Comparison of ENCODE assay signal across 9 cellular contexts in genomic region chr16:2669587-2669986, GRCh38. TPM values are rescaled to one million over a fixed set of nuclear protein-coding genes. Genes with fewer than 3 reads are reported as not detected.
DNase-seq lines count a peak whose midpoint lies in the region; ATAC-seq, FAIRE-seq and TF ChIP-seq lines count a peak whose summit lies in the region.
"Not testable (repeated sequence)": the region's sequence is repeated elsewhere in the genome, so short reads cannot be mapped to it uniquely, and the experiment has no call there.
"Had no signal": no experiment of that assay in that cellular context is flagged by ENCODE, and none has a peak within 500 bp of the region (broad histone marks: within the 10 kb centered on the region; RNA-seq: fewer than 3 reads in every experiment).

No MANE protein-coding gene starts in this region.

- 82% methylated on average over 10 of the region's 10 CpGs for WGBS in HepG2 (ENCODE audit: low lambda C conversion rate)
- 75 to 81% (median 75%) methylated on average over 9 to 10 of the region's 10 CpGs for WGBS in psoas muscle, 3 donors
- WGBS in suprapubic skin = 78% methylated on average over 10 of the region's 10 CpGs

- not testable (repeated sequence) for H3K4me3 ChIP-seq in HCT116 (replicated peaks in 1 of 2; ENCODE audit: low read depth in 1 of 2, low read length in 2 of 2); HepG2 (replicated peaks in 1 of 3; ENCODE audit: insufficient read depth in 1 of 3, low read depth in 2 of 3, low read length in 3 of 3)
- H3K4me3 ChIP-seq in psoas muscle = peak overlapping the region; percentile 34
- peak overlapping the region; percentile 12 for H3K4me3 ChIP-seq in suprapubic skin

- not testable (repeated sequence) for H3K9ac ChIP-seq in HCT116 (ENCODE audit: low read length); HepG2 (ENCODE audit: insufficient read depth, low read depth, low read length)

- intact Hi-C loops in HCT116 (cut with micrococcal nuclease); dendritic cell treated with granulocyte-macrophage colony-stimulating factor and Interleukin-4, amounts not matched to agents 40 ng/mL and 50 ng/mL, for 4 days (cut with micrococcal nuclease); HepG2 (cut with micrococcal nuclease; ENCODE audit: unreplicated experiment); psoas muscle (cut with DNase I): not testable (repeated sequence)

- not testable (repeated sequence) for H2AFZ ChIP-seq in HCT116 (ENCODE audit: low read depth, low read length, poor library complexity, severe bottlenecking); HepG2 (ENCODE audit: low read length)

- peaks cover 24 to 45% (median 32%) of the 10 kb centered on the region in 3 donors for H3K4me1 Mint-ChIP-seq in T-cell
- H3K4me1 Mint-ChIP-seq in activated CD8-positive, alpha-beta memory T cell treated with anti-CD3 and anti-CD28 coated beads, Interleukin-2, amount 10 ng/mL, durations not matched to agents 7 days and 5 days = peaks cover 43% of the 10 kb centered on the region
- H3K4me1 Mint-ChIP-seq in activated naive CD8-positive, alpha-beta T cell (ENCODE audit: low read depth) = peaks cover 31% of the 10 kb centered on the region
- H3K4me1 Mint-ChIP-seq in dendritic cell treated with granulocyte-macrophage colony-stimulating factor and Interleukin-4, amounts not matched to agents 40 ng/mL and 50 ng/mL, for 4 days (ENCODE audit: low read depth) = peaks cover 50% of the 10 kb centered on the region

- BruUV-seq in HCT116 (replicated peaks; lab: Mats Ljungman, UMichigan); HepG2 (replicated peaks; lab: Mats Ljungman, UMichigan): not testable (repeated sequence)

- not testable (repeated sequence) for ATAC-seq in HCT116; T-cell (replicated peaks in 1 of 4); activated CD8-positive, alpha-beta memory T cell treated with anti-CD3 and anti-CD28 coated beads, Interleukin-2, amount 10 ng/mL, durations not matched to agents 7 days and 5 days; HepG2; psoas muscle

- H3K4me1 ChIP-seq in HCT116 (ENCODE audit: control insufficient read depth in 1 of 2, insufficient read depth in 2 of 2, low read length in 2 of 2) (peaks cover 8 to 14% of the 10 kb centered on the region in 2 experiments; a peak in 3 of 4 replicates), HepG2 (ENCODE audit: insufficient read depth, low read length) (peaks cover 18% of the 10 kb centered on the region), psoas muscle (peaks cover 31% of the 10 kb centered on the region), suprapubic skin (peaks cover 47% of the 10 kb centered on the region)

- TF ChIP-seq EP300 in HepG2 (IDR thresholded peaks at IDR 0.05; ENCODE audit: low read depth in 2 of 2, low read length in 2 of 2); HepG2 (CRISPR knock-in tag; IDR thresholded peaks at IDR 0.05; ENCODE audit: borderline replicate concordance); suprapubic skin (IDR thresholded peaks at IDR 0.05): not testable (repeated sequence)

- not testable (repeated sequence) for FAIRE-seq in HepG2 (lab: Jason Lieb, UNC)

- peak overlapping the region in 1 of 2 donors; percentile 52 for H3K27ac Mint-ChIP-seq in T-cell
- peak overlapping the region; percentile 40 for H3K27ac Mint-ChIP-seq in activated CD8-positive, alpha-beta memory T cell treated with anti-CD3 and anti-CD28 coated beads, Interleukin-2, amount 10 ng/mL, durations not matched to agents 7 days and 5 days
- H3K27ac Mint-ChIP-seq in activated naive CD8-positive, alpha-beta T cell; dendritic cell treated with granulocyte-macrophage colony-stimulating factor and Interleukin-4, amounts not matched to agents 40 ng/mL and 50 ng/mL, for 4 days: not testable (repeated sequence)

- TF ChIP-seq CTCF in HCT116 (IDR thresholded peaks at IDR 0.05 in 2 of 3, conservative IDR thresholded peaks at IDR 0.05 in 1 of 3; ENCODE audit: borderline replicate concordance in 1 of 3, insufficient read depth in 1 of 3, low read depth in 2 of 3, low read length in 2 of 3); HepG2 (CRISPR knock-in tag; IDR thresholded peaks at IDR 0.05); psoas muscle (IDR thresholded peaks at IDR 0.05); suprapubic skin (IDR thresholded peaks at IDR 0.05): not testable (repeated sequence)

- TF ChIP-seq POLR2A in HCT116 (IDR thresholded peaks at IDR 0.05; ENCODE audit: borderline replicate concordance, extremely low read depth, insufficient read depth, insufficient read length); HepG2 (IDR thresholded peaks at IDR 0.05; ENCODE audit: insufficient read depth in 1 of 2, low read depth in 2 of 2, low read length in 2 of 2); suprapubic skin (IDR thresholded peaks at IDR 0.05): not testable (repeated sequence)

- H3K36me3 ChIP-seq in HCT116 (ENCODE audit: control insufficient read depth in 1 of 2, insufficient read depth in 2 of 2, low read length in 2 of 2); HepG2 (replicated peaks in 1 of 2; ENCODE audit: control insufficient read depth in 1 of 2, insufficient read depth in 2 of 2, low read length in 2 of 2); suprapubic skin: not testable (repeated sequence)
- peaks cover 0 to 36% of the 10 kb centered on the region in 2 donors for H3K36me3 ChIP-seq in psoas muscle (ENCODE audit: insufficient read depth in 1 of 2, low read depth in 1 of 2)

- H3K36me3 Mint-ChIP-seq in T-cell = peaks cover 17% of the 10 kb centered on the region
- H3K36me3 Mint-ChIP-seq in activated CD8-positive, alpha-beta memory T cell treated with anti-CD3 and anti-CD28 coated beads, Interleukin-2, amount 10 ng/mL, durations not matched to agents 7 days and 5 days = peaks cover 12% of the 10 kb centered on the region
- H3K36me3 Mint-ChIP-seq in activated naive CD8-positive, alpha-beta T cell = not testable (repeated sequence)
- peaks cover 53% of the 10 kb centered on the region for H3K36me3 Mint-ChIP-seq in dendritic cell treated with granulocyte-macrophage colony-stimulating factor and Interleukin-4, amounts not matched to agents 40 ng/mL and 50 ng/mL, for 4 days (ENCODE audit: low read depth)

- H4K20me1 ChIP-seq in HCT116 (ENCODE audit: insufficient read depth); HepG2 (ENCODE audit: insufficient read depth, low read length): not testable (repeated sequence)

- not testable (repeated sequence) for TF ChIP-seq RAD21 in HCT116 (IDR thresholded peaks at IDR 0.05; ENCODE audit: low read depth); HepG2 (CRISPR knock-in tag; IDR thresholded peaks at IDR 0.05)

- H3K9me3 ChIP-seq in HCT116 (ENCODE audit: control insufficient read depth in 1 of 2, insufficient read depth in 1 of 2, low read depth in 1 of 2, low read length in 2 of 2); HepG2 (ENCODE audit: low read length); psoas muscle; suprapubic skin: not testable (repeated sequence)

- not testable (repeated sequence) for H3K27me3 Mint-ChIP-seq in T-cell; activated CD8-positive, alpha-beta memory T cell treated with anti-CD3 and anti-CD28 coated beads, Interleukin-2, amount 10 ng/mL, durations not matched to agents 7 days and 5 days; activated naive CD8-positive, alpha-beta T cell; dendritic cell treated with granulocyte-macrophage colony-stimulating factor and Interleukin-4, amounts not matched to agents 40 ng/mL and 50 ng/mL, for 4 days

- H3K9me3 Mint-ChIP-seq in T-cell; activated CD8-positive, alpha-beta memory T cell treated with anti-CD3 and anti-CD28 coated beads, Interleukin-2, amount 10 ng/mL, durations not matched to agents 7 days and 5 days (ENCODE audit: low read depth); activated naive CD8-positive, alpha-beta T cell (ENCODE audit: low read depth); dendritic cell treated with granulocyte-macrophage colony-stimulating factor and Interleukin-4, amounts not matched to agents 40 ng/mL and 50 ng/mL, for 4 days: not testable (repeated sequence)

- H3K4me2 ChIP-seq in HCT116 (ENCODE audit: low read length) (peak overlapping the region; percentile 17; the same call in 1 of the 2 replicates), HepG2 (ENCODE audit: low read depth, low read length) (0 out of 2 replicates have a peak overlapping the region, but pooled peaks have one; percentile 32)

- DNase-seq in HCT116 (ENCODE audit: low read depth, low spot score); T-cell; activated CD8-positive, alpha-beta memory T cell treated with anti-CD3 and anti-CD28 coated beads, Interleukin-2, amount 10 ng/mL, durations not matched to agents 7 days and 5 days; HepG2 (ENCODE audit: low spot score); psoas muscle; suprapubic skin (ENCODE audit: low spot score in 2 of 2): not testable (repeated sequence)

- CTCF ChIA-PET in HCT116 (lab: Charles Lee) = interaction anchor here (0.6 kb wide), 1 partner anchor 20 kb away, joined by 3 read pairs; no protein-coding TSS in a partner anchor
- CTCF ChIA-PET in T-cell (lab: Charles Lee); activated CD8-positive, alpha-beta memory T cell treated with anti-CD3 and anti-CD28 coated beads, Interleukin-2, amount 10 ng/mL, durations not matched to agents 7 days and 5 days (lab: Charles Lee); HepG2 (lab: Yijun Ruan, JAX; ENCODE audit: low intra/inter-chr PET ratio, low total read pairs): not testable (repeated sequence)

- not testable (repeated sequence) for H3K79me2 ChIP-seq in HCT116 (ENCODE audit: insufficient read depth, low read length)
- peaks cover 11% of the 10 kb centered on the region for H3K79me2 ChIP-seq in HepG2 (ENCODE audit: insufficient read depth, low read length)

- RAD21 ChIA-PET in HCT116 (lab: Charles Lee; ENCODE audit: low non-redundant PET in 1 of 2, low total read pairs in 2 of 2, uncharacterized antibody in 2 of 2, unreplicated experiment in 2 of 2) = not testable (repeated sequence)

- not testable (repeated sequence) for H3K27ac ChIP-seq in HCT116 (ENCODE audit: low read depth, low read length); HepG2 (ENCODE audit: extremely low read length, insufficient read depth, low read length); suprapubic skin
- peak overlapping the region; percentile 55 for H3K27ac ChIP-seq in psoas muscle

- POLR2A ChIA-PET in HCT116 (lab: Charles Lee); HepG2 (lab: Yijun Ruan, JAX): not testable (repeated sequence)
- POLR2A ChIA-PET in T-cell (lab: Charles Lee) = interaction anchor here in 1 of 2 donors (0.5 kb wide), 1 partner anchor 20 kb away, joined by 3 read pairs; no protein-coding TSS in a partner anchor

- not testable (repeated sequence) for H3K27me3 ChIP-seq in HCT116 (ENCODE audit: insufficient read depth, low read length); HepG2 (ENCODE audit: control insufficient read depth in 1 of 2, insufficient read depth in 2 of 2, low read length in 2 of 2); psoas muscle (ENCODE audit: insufficient read depth in 3 of 3, low read length in 2 of 3); suprapubic skin

- H3K9me2 ChIP-seq in HCT116 (ENCODE audit: insufficient read depth) = not testable (repeated sequence)

- in situ Hi-C loops in HepG2 (cut with HindIII; ENCODE audit: extremely low pct_ligation_motif_present, low pct_unique_long_range_greater_than_20kb) = not testable (repeated sequence)

- peak overlapping the region; percentile 43 to 60 (median 55) for H3K4me3 Mint-ChIP-seq in T-cell
- H3K4me3 Mint-ChIP-seq in activated CD8-positive, alpha-beta memory T cell treated with anti-CD3 and anti-CD28 coated beads, Interleukin-2, amount 10 ng/mL, durations not matched to agents 7 days and 5 days = not testable (repeated sequence)
- peak overlapping the region; percentile 70 for H3K4me3 Mint-ChIP-seq in activated naive CD8-positive, alpha-beta T cell
- H3K4me3 Mint-ChIP-seq in dendritic cell treated with granulocyte-macrophage colony-stimulating factor and Interleukin-4, amounts not matched to agents 40 ng/mL and 50 ng/mL, for 4 days = peak overlapping the region; percentile 18

RNA-seq across cellular contexts. Expression of gene KCTD5, which starts 12.7 kb away (rescaled TPM):
- total RNA-seq in HCT116 (2021; ENCODE audit: unreplicated experiment) (42.1 TPM), T-cell (10 to 100 TPM; 19.5 to 29.1 (median 26.3) TPM), HepG2 (2016; rRNA removed; fragmentation: Illumina TruSeq; extraction: Trizol) (29.8 and 31.0 TPM in 2 replicates), psoas muscle (10 to 100 TPM in 3 of 4 donors, 1 to 10 TPM in 1; 9.1 to 18.0 (median 16.7) TPM), suprapubic skin (10 to 100 TPM; 46.3 to 84.4 (median 53.0) TPM)
- polyA plus RNA-seq in HCT116 (2012) = 35.3 and 35.8 TPM in 2 replicates
- 10 to 100 TPM; 34.2 to 41.7 TPM for total RNA-seq in activated CD8-positive, alpha-beta memory T cell treated with anti-CD3 and anti-CD28 coated beads, Interleukin-2, amount 10 ng/mL, durations not matched to agents 7 days and 5 days
- 5.0 and 5.1 TPM in 2 replicates for total RNA-seq in HepG2 (2016; cell fraction: cytosol; rRNA removed; fragmentation: Illumina TruSeq; extraction: Trizol; ENCODE audit: low read depth)
- 27.9 and 29.1 TPM in 2 replicates for total RNA-seq in HepG2 (2016; cell fraction: insoluble cytoplasmic fraction; rRNA removed; fragmentation: Illumina TruSeq; extraction: Trizol)
- 14.7 and 15.1 TPM in 2 replicates for total RNA-seq in HepG2 (2016; cell fraction: membrane; rRNA removed; fragmentation: Illumina TruSeq; extraction: Trizol)
- total RNA-seq in HepG2 (2016; cell fraction: nucleus; rRNA removed; fragmentation: Illumina TruSeq; extraction: Trizol) = 13.3 and 14.3 TPM in 2 replicates
- polyA plus RNA-seq in HepG2 (2011; rRNA removed) (25.4 and 30.1 TPM in 2 replicates), psoas muscle (10 to 100 TPM; 10.8 to 65.8 (median 24.1) TPM)
- 33.9 and 64.2 TPM in 2 replicates for polyA plus RNA-seq in HepG2 (2011; cell fraction: cytosol; rRNA removed)
- 25.5 and 25.6 TPM in 2 replicates for polyA plus RNA-seq in HepG2 (2011; cell fraction: nucleus; rRNA removed)
- 16.3 and 19.0 TPM in 2 replicates for polyA plus RNA-seq in HepG2 (2012)
- polyA plus RNA-seq in HepG2 (2016; cell fraction: cytosol; fragmentation: Illumina TruSeq; extraction: Trizol; ENCODE audit: low read depth) = 3.8 and 4.0 TPM in 2 replicates
- 32.7 and 37.0 TPM in 2 replicates for polyA plus RNA-seq in HepG2 (2016; cell fraction: insoluble cytoplasmic fraction; fragmentation: Illumina TruSeq; extraction: Trizol; ENCODE audit: low read depth)
- polyA plus RNA-seq in HepG2 (2016; cell fraction: membrane; fragmentation: Illumina TruSeq; extraction: Trizol; ENCODE audit: low read depth) = 9.8 and 10.5 TPM in 2 replicates
- 21.4 and 22.6 TPM in 2 replicates for polyA plus RNA-seq in HepG2 (2016; cell fraction: nucleus; fragmentation: Illumina TruSeq; extraction: Trizol; ENCODE audit: insufficient read depth, low read depth)
- polyA minus RNA-seq in HepG2 (2011; rRNA and poly(A)+ RNA removed; ENCODE audit: low replicate concordance) = 23.0 and 26.3 TPM in 2 replicates
- polyA minus RNA-seq in HepG2 (2011; cell fraction: cytosol; rRNA and poly(A)+ RNA removed) = 12.8 and 16.6 TPM in 2 replicates
- polyA minus RNA-seq in HepG2 (2011; cell fraction: nucleus; rRNA and poly(A)+ RNA removed) = 11.3 and 13.7 TPM in 2 replicates

RNA-seq across cellular contexts. Expression of gene PRSS27, which starts 50.4 kb away (rescaled TPM):
- 3.3 TPM for total RNA-seq in HCT116 (2021; ENCODE audit: unreplicated experiment)
- polyA plus RNA-seq in HCT116 (2012) = 2.7 and 3.2 TPM in 2 replicates
- 1 to 10 TPM in 3 of 5 donors, under 1 TPM in 2; 0.70 to 2.0 (median 1.1) TPM for total RNA-seq in T-cell
- 1 to 10 TPM; 1.2 to 1.7 TPM for total RNA-seq in activated CD8-positive, alpha-beta memory T cell treated with anti-CD3 and anti-CD28 coated beads, Interleukin-2, amount 10 ng/mL, durations not matched to agents 7 days and 5 days
- 0.20 TPM in 1 of 2 replicates, not detected in the other for total RNA-seq in HepG2 (2016; rRNA removed; fragmentation: Illumina TruSeq; extraction: Trizol)
- total RNA-seq in HepG2 (2016; cell fraction: cytosol; rRNA removed; fragmentation: Illumina TruSeq; extraction: Trizol; ENCODE audit: low read depth) = 0.30 TPM in 1 of 2 replicates, not detected in the other
- 0.35 TPM in 1 of 2 replicates, not detected in the other for total RNA-seq in HepG2 (2016; cell fraction: insoluble cytoplasmic fraction; rRNA removed; fragmentation: Illumina TruSeq; extraction: Trizol)
- total RNA-seq in HepG2 (2016; cell fraction: membrane; rRNA removed; fragmentation: Illumina TruSeq; extraction: Trizol) = 0.12 and 0.41 TPM in 2 replicates
- 0.19 and 0.34 TPM in 2 replicates for total RNA-seq in HepG2 (2016; cell fraction: nucleus; rRNA removed; fragmentation: Illumina TruSeq; extraction: Trizol)
- polyA plus RNA-seq in HepG2 (2011; rRNA removed) = 0.73 and 1.2 TPM in 2 replicates
- 0.59 and 1.3 TPM in 2 replicates for polyA plus RNA-seq in HepG2 (2011; cell fraction: cytosol; rRNA removed)
- 2.0 and 2.8 TPM in 2 replicates for polyA plus RNA-seq in HepG2 (2011; cell fraction: nucleus; rRNA removed)
- polyA plus RNA-seq in HepG2 (2012) = 0.43 and 1.1 TPM in 2 replicates
- polyA plus RNA-seq in HepG2 (2016; cell fraction: cytosol; fragmentation: Illumina TruSeq; extraction: Trizol; ENCODE audit: low read depth) = 0.08 and 0.16 TPM in 2 replicates
- polyA plus RNA-seq in HepG2 (2016; cell fraction: insoluble cytoplasmic fraction; fragmentation: Illumina TruSeq; extraction: Trizol; ENCODE audit: low read depth) = not detected in 2 replicates
- 0.21 TPM in 1 of 2 replicates, not detected in the other for polyA plus RNA-seq in HepG2 (2016; cell fraction: membrane; fragmentation: Illumina TruSeq; extraction: Trizol; ENCODE audit: low read depth)
- polyA plus RNA-seq in HepG2 (2016; cell fraction: nucleus; fragmentation: Illumina TruSeq; extraction: Trizol; ENCODE audit: insufficient read depth, low read depth) = 0.53 TPM in 1 of 2 replicates, not detected in the other
- 1.0 and 1.7 TPM in 2 replicates for polyA minus RNA-seq in HepG2 (2011; rRNA and poly(A)+ RNA removed; ENCODE audit: low replicate concordance)
- not detected in 2 replicates for polyA minus RNA-seq in HepG2 (2011; cell fraction: cytosol; rRNA and poly(A)+ RNA removed)
- 1.3 and 1.6 TPM in 2 replicates for polyA minus RNA-seq in HepG2 (2011; cell fraction: nucleus; rRNA and poly(A)+ RNA removed)
- total RNA-seq in psoas muscle = under 1 TPM in 2 of 4 donors, not detected in 2; 0.22 to 0.34 TPM
- under 1 TPM; 0.07 to 0.20 (median 0.08) TPM for polyA plus RNA-seq in psoas muscle
- total RNA-seq in suprapubic skin = 1 to 10 TPM; 1.6 to 9.5 (median 5.6) TPM
- total RNA-seq: HT1080 had no signal
